ENCODE assay signal across 20 cellular contexts in genomic region chrX:115521717-115522116, GRCh38.
"Had no signal": no experiment of that assay in that cellular context is flagged by ENCODE, and none has a peak within 500 bp of the region (broad histone marks: within the 10 kb centered on the region; RNA-seq: fewer than 3 reads in every experiment).

No MANE protein-coding gene starts in this region.

- H3K9me3 ChIP-seq: body of pancreas, heart right ventricle had no signal

- FAIRE-seq: colon, islet of Langerhans, TTC549 had no signal

- H3K36me3 ChIP-seq: heart right ventricle had no signal

- H3K4me3 ChIP-seq: body of pancreas, dorsolateral prefrontal cortex, heart right ventricle, skin epidermis had no signal

- ATAC-seq: activated T-cell treated with anti-CD3 and anti-CD28 coated beads, Interleukin-2, amount 50 U/mL, for 72 hours; body of pancreas had no signal

- DNase-seq: activated CD4-positive, alpha-beta T cell treated with anti-CD3 and anti-CD28 coated beads, Interleukin-2, amount 50 U/mL, for 4 hours; activated gamma-delta T cell; activated T-cell treated with anti-CD3 and anti-CD28 coated beads, Interleukin-2, amount 50 U/mL, for 72 hours; amygdala; body of pancreas; caudate nucleus; dorsolateral prefrontal cortex; endodermal cell; heart right ventricle; left cardiac atrium; midbrain; nucleus accumbens; retina; stimulated activated CD4-positive, alpha-beta T cell treated with anti-CD3 and anti-CD28 coated beads, Interleukin-15, amount 100 ng/mL, for 24 hours; stimulated activated CD4-positive, alpha-beta T cell treated with anti-CD3 and anti-CD28 coated beads, Interleukin-2, amount 100 ng/mL, for 48 hours had no signal

- H3K27me3 ChIP-seq: body of pancreas had no signal

- H3K27ac ChIP-seq: body of pancreas, dorsolateral prefrontal cortex, epithelial cell of prostate, heart right ventricle, skin epidermis had no signal

- H3K4me1 ChIP-seq: body of pancreas, heart right ventricle had no signal
